8 cellular contexts compared by ENCODE assay signal in the genomic region with DNA sequence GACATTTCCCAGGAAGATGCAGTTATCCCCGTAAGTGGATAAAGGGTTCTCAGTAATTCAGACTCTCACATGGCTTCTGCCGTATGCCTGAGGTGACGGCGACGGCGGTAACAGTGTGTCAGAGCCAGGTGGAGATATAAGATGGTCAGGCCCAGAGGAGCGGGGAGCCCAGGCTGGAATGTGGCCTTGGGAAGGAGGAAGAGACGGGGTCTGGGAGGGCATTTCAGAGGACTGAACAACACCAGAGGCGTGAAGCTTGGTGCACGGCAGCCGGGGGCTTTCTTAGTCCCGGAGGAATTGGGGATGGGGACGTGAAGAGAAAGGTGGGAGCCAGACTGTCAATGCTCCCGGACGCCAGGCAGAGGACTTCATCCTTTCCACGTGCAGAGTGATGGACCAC. TPM values are rescaled to one million over a fixed set of nuclear protein-coding genes. Genes with fewer than 3 reads are reported as not detected.
DNase-seq lines count a peak whose midpoint lies in the region; ATAC-seq, FAIRE-seq and TF ChIP-seq lines count a peak whose summit lies in the region.

No MANE protein-coding gene starts in this region.

- peaks cover 35% of the 10 kb centered on the region for H3K36me3 Mint-ChIP-seq in activated CD4-positive, alpha-beta T cell treated with anti-CD3 and anti-CD28 coated beads for 36 hours (ENCODE audit: low read depth)
- no peaks in the 10 kb centered on the region for H3K36me3 Mint-ChIP-seq in activated naive CD8-positive, alpha-beta T cell

- no peak for FAIRE-seq in RCC 7860 (lab: Jason Lieb, UNC)

- no peak overlapping the region for H3K27ac ChIP-seq in suprapubic skin

- H3K4me3 Mint-ChIP-seq in activated CD4-positive, alpha-beta T cell treated with anti-CD3 and anti-CD28 coated beads for 36 hours, result peak overlapping the region; percentile 89
- peak overlapping the region; percentile 94 for H3K4me3 Mint-ChIP-seq in activated naive CD8-positive, alpha-beta T cell

- peaks cover 40% of the 10 kb centered on the region for H3K4me1 Mint-ChIP-seq in activated CD4-positive, alpha-beta T cell treated with anti-CD3 and anti-CD28 coated beads for 36 hours
- peaks cover 29% of the 10 kb centered on the region for H3K4me1 Mint-ChIP-seq in activated naive CD8-positive, alpha-beta T cell (ENCODE audit: low read depth)

- intact Hi-C loops in activated CD4-positive, alpha-beta T cell treated with anti-CD3 and anti-CD28 coated beads for 36 hours (cut with DNase I, micrococcal nuclease), result loop anchor here in 1 of 2 experiments (5.0 kb wide), 1 partner anchor 1465 kb away; the partner anchor contains the start of genes CEP104 and DFFB

- H3K4me3 ChIP-seq in kidney epithelial cell (ENCODE audit: low read depth, low read length), result peak overlapping the region; percentile 87
- H3K4me3 ChIP-seq in suprapubic skin, result peak overlapping the region; percentile 85

- no peak for DNase-seq in activated CD4-positive, alpha-beta T cell treated with anti-CD3 and anti-CD28 coated beads for 36 hours
- no peak for DNase-seq in activated CD4-positive, alpha-beta T cell treated with anti-CD3 and anti-CD28 coated beads, Interleukin-2, amount 50 U/mL, for 1 hour
- no peak for DNase-seq in kidney epithelial cell (ENCODE audit: low read depth)
- no peak for DNase-seq in suprapubic skin (ENCODE audit: low spot score in 2 of 2)
- DNase-seq in SKM-1 treated with dmso at 0.1 percent for 144 hours (lab: John Stamatoyannopoulos, UW; ENCODE audit: unreplicated experiment), result no peak
- DNase-seq in NCI-H146 (lab: John Stamatoyannopoulos, UW), result no peak
- DNase-seq in RCC 7860 (ENCODE audit: low spot score), result no peak

- 42% methylated on average over 16 of the region's 16 CpGs for WGBS in suprapubic skin

- POLR2A ChIA-PET in activated CD4-positive, alpha-beta T cell treated with anti-CD3 and anti-CD28 coated beads for 36 hours (lab: Charles Lee), result no interaction called here

- TF ChIP-seq POLR2A in suprapubic skin (IDR thresholded peaks at IDR 0.05), result no peak

- no peaks in the 10 kb centered on the region for H3K27me3 ChIP-seq in kidney epithelial cell (ENCODE audit: control insufficient read depth, insufficient read depth, low read length)
- no peaks in the 10 kb centered on the region for H3K27me3 ChIP-seq in suprapubic skin

- peak overlapping the region; percentile 76 for H3K27ac Mint-ChIP-seq in activated CD4-positive, alpha-beta T cell treated with anti-CD3 and anti-CD28 coated beads for 36 hours
- H3K27ac Mint-ChIP-seq in activated naive CD8-positive, alpha-beta T cell, result peak overlapping the region; percentile 68

- CTCF ChIA-PET in activated CD4-positive, alpha-beta T cell treated with anti-CD3 and anti-CD28 coated beads for 36 hours (lab: Charles Lee), result interaction anchor here (1.3 to 4.5 kb wide), 2 partner anchors 11 to 197 kb away, joined by 7 to 26 read pairs; partner anchors contain the start of gene FAAP20

- no peak for TF ChIP-seq CTCF in kidney epithelial cell (IDR thresholded peaks at IDR 0.05; ENCODE audit: insufficient read depth, low read length, poor library complexity, severe bottlenecking)
- TF ChIP-seq CTCF in suprapubic skin (IDR thresholded peaks at IDR 0.05), result no peak

- H3K4me1 ChIP-seq in suprapubic skin, result peaks cover 56% of the 10 kb centered on the region

- TF ChIP-seq EP300 in suprapubic skin (IDR thresholded peaks at IDR 0.05), result no peak

- H3K36me3 ChIP-seq in kidney epithelial cell (ENCODE audit: control insufficient read depth, insufficient read depth, low read length), result no peaks in the 10 kb centered on the region
- H3K36me3 ChIP-seq in suprapubic skin, result peaks cover 31% of the 10 kb centered on the region

- no peaks in the 10 kb centered on the region for H3K9me3 Mint-ChIP-seq in activated CD4-positive, alpha-beta T cell treated with anti-CD3 and anti-CD28 coated beads for 36 hours (ENCODE audit: low read depth)
- no peaks in the 10 kb centered on the region for H3K9me3 Mint-ChIP-seq in activated naive CD8-positive, alpha-beta T cell (ENCODE audit: low read depth)

- no peak for ATAC-seq in activated CD4-positive, alpha-beta T cell treated with anti-CD3 and anti-CD28 coated beads for 36 hours

- no peaks in the 10 kb centered on the region for H3K27me3 Mint-ChIP-seq in activated CD4-positive, alpha-beta T cell treated with anti-CD3 and anti-CD28 coated beads for 36 hours
- no peaks in the 10 kb centered on the region for H3K27me3 Mint-ChIP-seq in activated naive CD8-positive, alpha-beta T cell

- H3K9me3 ChIP-seq in suprapubic skin, result no peaks in the 10 kb centered on the region

RNA-seq across cellular contexts. Expression of gene RER1, which starts 1.0 kb away (rescaled TPM):
- total RNA-seq in activated CD4-positive, alpha-beta T cell treated with anti-CD3 and anti-CD28 coated beads for 36 hours, result 100 to 1,000 TPM; 146 to 152 TPM
- total RNA-seq in kidney epithelial cell, result 79.1 and 92.8 TPM in 2 replicates
- total RNA-seq in suprapubic skin, result 10 to 100 TPM; 56.9 to 86.5 (median 81.4) TPM

RNA-seq across cellular contexts. Expression of gene MORN1, which starts 1.3 kb away (rescaled TPM):
- 1 to 10 TPM; 5.1 to 6.1 TPM for total RNA-seq in activated CD4-positive, alpha-beta T cell treated with anti-CD3 and anti-CD28 coated beads for 36 hours
- total RNA-seq in kidney epithelial cell (7.7 and 8.4 TPM in 2 replicates), suprapubic skin (10 to 100 TPM in 2 of 4 donors, 1 to 10 TPM in 2; 5.7 to 13.4 (median 8.5) TPM)

RNA-seq across cellular contexts. Expression of gene PEX10, which starts 19.7 kb away (rescaled TPM):
- total RNA-seq in activated CD4-positive, alpha-beta T cell treated with anti-CD3 and anti-CD28 coated beads for 36 hours, result 10 to 100 TPM; 15.1 to 17.7 TPM
- total RNA-seq in kidney epithelial cell (48.1 and 50.4 TPM in 2 replicates), suprapubic skin (10 to 100 TPM; 16.2 to 39.2 (median 27.3) TPM)
